In genomic region chr11:34415538-34415937, GRCh38 we compare ENCODE assay signal across 23 cellular contexts. TPM values are rescaled to one million over a fixed set of nuclear protein-coding genes. Genes with fewer than 3 reads are reported as not detected.
DNase-seq lines count a peak whose midpoint lies in the region; ATAC-seq, FAIRE-seq and TF ChIP-seq lines count a peak whose summit lies in the region.
"Had no signal": no experiment of that assay in that cellular context is flagged by ENCODE, and none has a peak within 500 bp of the region (broad histone marks: within the 10 kb centered on the region; RNA-seq: fewer than 3 reads in every experiment).

No MANE protein-coding gene starts in this region.

- H3K4me3 ChIP-seq in HepG2 (replicated peaks in 1 of 3; ENCODE audit: insufficient read depth in 1 of 3, low read depth in 2 of 3, low read length in 3 of 3) (0 out of 6 replicates have a peak overlapping the region, but pooled peaks of 1 of the 3 experiments have one; percentile 6), neutrophil (ENCODE audit: low read depth in 1 of 2, low read length in 1 of 2) (no peak overlapping the region), subcutaneous abdominal adipose tissue (ENCODE audit: low read depth in 1 of 5, low read length in 5 of 5) (no peak overlapping the region)
- H3K4me3 ChIP-seq: BLaER1, GM12878, GM23338 had no signal

- H3K79me2 ChIP-seq in HepG2 (ENCODE audit: insufficient read depth, low read length) = no peaks in the 10 kb centered on the region

- H3K36me3 ChIP-seq in HepG2 (replicated peaks in 1 of 2; ENCODE audit: control insufficient read depth in 1 of 2, insufficient read depth in 2 of 2, low read length in 2 of 2) (no peaks in the 10 kb centered on the region), neutrophil (no peaks in the 10 kb centered on the region), subcutaneous abdominal adipose tissue (ENCODE audit: control insufficient read depth in 5 of 5, insufficient read depth in 5 of 5, low read length in 5 of 5) (no peaks in the 10 kb centered on the region)
- H3K36me3 ChIP-seq: BLaER1 had no signal

- peak; percentile 77 for FAIRE-seq in HepG2 (lab: Jason Lieb, UNC)
- FAIRE-seq: A204.1, D721Med, GM12878 had no signal

- H3K9me3 ChIP-seq in HepG2 (ENCODE audit: low read length) (peaks cover 24% of the 10 kb centered on the region), neutrophil (no peaks in the 10 kb centered on the region), subcutaneous abdominal adipose tissue (ENCODE audit: control insufficient read depth in 5 of 5, low read length in 5 of 5) (peaks cover 4 to 13% (median 9%) of the 10 kb centered on the region in 5 donors)

- H3K4me1 ChIP-seq in HepG2 (ENCODE audit: insufficient read depth, low read length) (peaks cover 36% of the 10 kb centered on the region), neutrophil (ENCODE audit: control insufficient read depth in 1 of 2, insufficient read depth in 1 of 2, low read depth in 1 of 2, low read length in 1 of 2) (peaks cover 38 to 39% of the 10 kb centered on the region in 2 experiments), subcutaneous abdominal adipose tissue (ENCODE audit: control insufficient read depth in 5 of 5, insufficient read depth in 5 of 5, low read length in 5 of 5) (peaks cover 0 to 23% (median 18%) of the 10 kb centered on the region in 5 donors)
- H3K4me1 ChIP-seq: BLaER1 had no signal

- no peaks in the 10 kb centered on the region for H4K20me1 ChIP-seq in HepG2 (ENCODE audit: insufficient read depth, low read length)
- H4K20me1 ChIP-seq: BLaER1 had no signal

- POLR2A ChIA-PET in HepG2 (lab: Yijun Ruan, JAX) = interaction anchor here (0.7 to 1.4 kb wide), 2 partner anchors 12 to 47 kb away, joined by 3 to 5 read pairs; no protein-coding TSS in a partner anchor

- TF ChIP-seq CTCF in VCaP (conservative IDR thresholded peaks at IDR 0.05) = no peak
- TF ChIP-seq CTCF in HepG2 (CRISPR knock-in tag; IDR thresholded peaks at IDR 0.05) = no peak
- no peak for TF ChIP-seq CTCF in neutrophil (IDR thresholded peaks at IDR 0.05)

- H3K27ac ChIP-seq in VCaP (peak overlapping the region; percentile 20; the same call in 1 of the 2 replicates), HepG2 (ENCODE audit: extremely low read length, insufficient read depth, low read length) (no peak overlapping the region), neutrophil (peak overlapping the region; percentile 76), subcutaneous abdominal adipose tissue (ENCODE audit: low read depth, low read length) (peak overlapping the region; percentile 35)
- H3K27ac ChIP-seq: BLaER1, C4-2B had no signal

- in situ Hi-C loops in HepG2 (cut with HindIII; ENCODE audit: extremely low pct_ligation_motif_present, low pct_unique_long_range_greater_than_20kb) = loop anchor here (10.0 kb wide), 1 partner anchor 59 kb away; no protein-coding TSS in a partner anchor

- TF ChIP-seq POLR2A in HepG2 (IDR thresholded peaks at IDR 0.05; ENCODE audit: insufficient read depth in 1 of 2, low read depth in 2 of 2, low read length in 2 of 2) = no peak

- peak overlapping the region; percentile 40 for H3K4me2 ChIP-seq in HepG2 (ENCODE audit: low read depth, low read length)
- H3K4me2 ChIP-seq: BLaER1, GM23338 had no signal

- TF ChIP-seq EP300 in HepG2 (IDR thresholded peaks at IDR 0.05; ENCODE audit: low read depth in 2 of 2, low read length in 2 of 2) = no peak
- TF ChIP-seq EP300 in HepG2 (CRISPR knock-in tag; IDR thresholded peaks at IDR 0.05; ENCODE audit: borderline replicate concordance) = no peak

- WGBS in HepG2 (ENCODE audit: low lambda C conversion rate) = under 1% methylated on average over 4 of the region's 4 CpGs

- no peaks in the 10 kb centered on the region for H3K4me1 Mint-ChIP-seq in immature natural killer cell
- H3K4me1 Mint-ChIP-seq: B cell; CD4-positive, CD25-positive, alpha-beta regulatory T cell; CD8-positive, alpha-beta memory T cell; GM23338 had no signal

- H3K36me3 Mint-ChIP-seq in immature natural killer cell = peaks cover 0 to 3% (median 0%) of the 10 kb centered on the region in 3 donors

- H3K27me3 ChIP-seq in HepG2 (ENCODE audit: control insufficient read depth in 1 of 2, insufficient read depth in 2 of 2, low read length in 2 of 2) (no peaks in the 10 kb centered on the region), neutrophil (no peaks in the 10 kb centered on the region), subcutaneous abdominal adipose tissue (ENCODE audit: control insufficient read depth in 5 of 5, insufficient read depth in 4 of 5, low read length in 5 of 5) (no peaks in the 10 kb centered on the region)
- H3K27me3 ChIP-seq: BLaER1 had no signal

- no peak overlapping the region for H3K4me3 Mint-ChIP-seq in immature natural killer cell
- H3K4me3 Mint-ChIP-seq: B cell; CD4-positive, CD25-positive, alpha-beta regulatory T cell; CD8-positive, alpha-beta memory T cell; GM23338; H9 had no signal

- no peak overlapping the region for H3K9ac ChIP-seq in HepG2 (ENCODE audit: insufficient read depth, low read depth, low read length)
- H3K9ac ChIP-seq in subcutaneous abdominal adipose tissue (ENCODE audit: low read length in 5 of 5) = no peak overlapping the region
- H3K9ac ChIP-seq: BLaER1 had no signal

- intact Hi-C loops in HepG2 (cut with micrococcal nuclease; ENCODE audit: unreplicated experiment) = no loop called here

- peaks cover 9 to 25% (median 13%) of the 10 kb centered on the region in 6 donors for H3K9me3 Mint-ChIP-seq in immature natural killer cell

- H3K27ac Mint-ChIP-seq in immature natural killer cell = no peak overlapping the region
- H3K27ac Mint-ChIP-seq: B cell; CD4-positive, CD25-positive, alpha-beta regulatory T cell; CD8-positive, alpha-beta memory T cell; GM23338; H9 had no signal

- TF ChIP-seq RAD21 in HepG2 (CRISPR knock-in tag; IDR thresholded peaks at IDR 0.05) = no peak

- CTCF ChIA-PET in HepG2 (lab: Yijun Ruan, JAX; ENCODE audit: low intra/inter-chr PET ratio, low total read pairs) = no interaction called here

- ATAC-seq in HepG2 (peak; percentile 68), HG02610 (IDR thresholded peaks at IDR 0.05; ENCODE audit: unreplicated experiment) (no peak)
- ATAC-seq: GM12878, GM23338, HCT116 had no signal

- DNase-seq in HepG2 (ENCODE audit: low spot score) (peak; percentile 28), immature natural killer cell (no peak)
- DNase-seq in activated CD4-positive, alpha-beta T cell treated with anti-CD3 and anti-CD28 coated beads for 1 hour = no peak
- no peak for DNase-seq in activated CD4-positive, CD25-positive, alpha-beta regulatory T cell (lab: John Stamatoyannopoulos, UW)
- DNase-seq: CD4-positive, CD25-positive, alpha-beta regulatory T cell; CD8-positive, alpha-beta memory T cell; DMS 273 treated with DMSO at 0.1 percent for 48 hours; DMS79; EL; GDM1; H9 had no signal

- no peak overlapping the region for H2AFZ ChIP-seq in HepG2 (ENCODE audit: low read length)
- H2AFZ ChIP-seq: GM23338 had no signal

- peaks cover 3 to 5% (median 3%) of the 10 kb centered on the region in 3 donors for H3K27me3 Mint-ChIP-seq in immature natural killer cell (ENCODE audit: low read depth in 3 of 3)

- no TSS peak for BruUV-seq in HepG2 (replicated peaks; lab: Mats Ljungman, UMichigan)

RNA-seq across cellular contexts. Expression of gene CAT, which starts 23.2 kb away (rescaled TPM):
- 136 and 180 TPM in 2 replicates for total RNA-seq in HepG2 (2016; rRNA removed; fragmentation: Illumina TruSeq; extraction: Trizol)
- total RNA-seq in HepG2 (2016; cell fraction: cytosol; rRNA removed; fragmentation: Illumina TruSeq; extraction: Trizol; ENCODE audit: low read depth) = 9.7 and 10.8 TPM in 2 replicates
- 129 and 184 TPM in 2 replicates for total RNA-seq in HepG2 (2016; cell fraction: insoluble cytoplasmic fraction; rRNA removed; fragmentation: Illumina TruSeq; extraction: Trizol)
- total RNA-seq in HepG2 (2016; cell fraction: membrane; rRNA removed; fragmentation: Illumina TruSeq; extraction: Trizol) = 22.3 and 26.9 TPM in 2 replicates
- total RNA-seq in HepG2 (2016; cell fraction: nucleus; rRNA removed; fragmentation: Illumina TruSeq; extraction: Trizol) = 83.1 and 95.5 TPM in 2 replicates
- polyA plus RNA-seq in HepG2 (2011; rRNA removed) = 73.9 and 107 TPM in 2 replicates
- polyA plus RNA-seq in HepG2 (2011; cell fraction: cytosol; rRNA removed) = 70.1 and 74.0 TPM in 2 replicates
- polyA plus RNA-seq in HepG2 (2011; cell fraction: nucleus; rRNA removed) = 59.3 and 67.4 TPM in 2 replicates
- polyA plus RNA-seq in HepG2 (2012) = 33.8 and 46.3 TPM in 2 replicates
- 5.5 and 6.6 TPM in 2 replicates for polyA plus RNA-seq in HepG2 (2016; cell fraction: cytosol; fragmentation: Illumina TruSeq; extraction: Trizol; ENCODE audit: low read depth)
- polyA plus RNA-seq in HepG2 (2016; cell fraction: insoluble cytoplasmic fraction; fragmentation: Illumina TruSeq; extraction: Trizol; ENCODE audit: low read depth) = 172 and 182 TPM in 2 replicates
- polyA plus RNA-seq in HepG2 (2016; cell fraction: membrane; fragmentation: Illumina TruSeq; extraction: Trizol; ENCODE audit: low read depth) = 13.9 and 15.2 TPM in 2 replicates
- 118 and 119 TPM in 2 replicates for polyA plus RNA-seq in HepG2 (2016; cell fraction: nucleus; fragmentation: Illumina TruSeq; extraction: Trizol; ENCODE audit: insufficient read depth, low read depth)
- polyA minus RNA-seq in HepG2 (2011; rRNA and poly(A)+ RNA removed; ENCODE audit: low replicate concordance) = 63.3 and 108 TPM in 2 replicates
- polyA minus RNA-seq in HepG2 (2011; cell fraction: cytosol; rRNA and poly(A)+ RNA removed) = 36.8 and 38.2 TPM in 2 replicates
- polyA minus RNA-seq in HepG2 (2011; cell fraction: nucleus; rRNA and poly(A)+ RNA removed) = 68.1 and 83.4 TPM in 2 replicates
- polyA plus RNA-seq in immature natural killer cell = 100 to 1,000 TPM in 2 of 3 donors, 10 to 100 TPM in 1; 97.5 to 192 (median 153) TPM

RNA-seq across cellular contexts. Expression of gene ABTB2, which starts 57.7 kb away (rescaled TPM):
- 5.1 TPM in 2 replicates for total RNA-seq in HepG2 (2016; rRNA removed; fragmentation: Illumina TruSeq; extraction: Trizol)
- 3.3 and 3.4 TPM in 2 replicates for total RNA-seq in HepG2 (2016; cell fraction: cytosol; rRNA removed; fragmentation: Illumina TruSeq; extraction: Trizol; ENCODE audit: low read depth)
- 4.1 and 4.8 TPM in 2 replicates for total RNA-seq in HepG2 (2016; cell fraction: insoluble cytoplasmic fraction; rRNA removed; fragmentation: Illumina TruSeq; extraction: Trizol)
- total RNA-seq in HepG2 (2016; cell fraction: membrane; rRNA removed; fragmentation: Illumina TruSeq; extraction: Trizol) = 2.0 and 2.1 TPM in 2 replicates
- total RNA-seq in HepG2 (2016; cell fraction: nucleus; rRNA removed; fragmentation: Illumina TruSeq; extraction: Trizol) = 6.9 and 8.5 TPM in 2 replicates
- polyA plus RNA-seq in HepG2 (2011; rRNA removed) = 12.6 and 15.4 TPM in 2 replicates
- 6.3 and 10.5 TPM in 2 replicates for polyA plus RNA-seq in HepG2 (2011; cell fraction: cytosol; rRNA removed)
- 33.6 and 53.2 TPM in 2 replicates for polyA plus RNA-seq in HepG2 (2011; cell fraction: nucleus; rRNA removed)
- polyA plus RNA-seq in HepG2 (2012) = 9.3 and 13.3 TPM in 2 replicates
- 0.42 and 0.49 TPM in 2 replicates for polyA plus RNA-seq in HepG2 (2016; cell fraction: cytosol; fragmentation: Illumina TruSeq; extraction: Trizol; ENCODE audit: low read depth)
- 6.6 and 8.1 TPM in 2 replicates for polyA plus RNA-seq in HepG2 (2016; cell fraction: insoluble cytoplasmic fraction; fragmentation: Illumina TruSeq; extraction: Trizol; ENCODE audit: low read depth)
- polyA plus RNA-seq in HepG2 (2016; cell fraction: membrane; fragmentation: Illumina TruSeq; extraction: Trizol; ENCODE audit: low read depth) = 1.2 and 1.6 TPM in 2 replicates
- polyA plus RNA-seq in HepG2 (2016; cell fraction: nucleus; fragmentation: Illumina TruSeq; extraction: Trizol; ENCODE audit: insufficient read depth, low read depth) = 14.1 and 15.1 TPM in 2 replicates
- polyA minus RNA-seq in HepG2 (2011; rRNA and poly(A)+ RNA removed; ENCODE audit: low replicate concordance) = 2.9 and 21.3 TPM in 2 replicates
- 7.5 and 8.7 TPM in 2 replicates for polyA minus RNA-seq in HepG2 (2011; cell fraction: cytosol; rRNA and poly(A)+ RNA removed)
- polyA minus RNA-seq in HepG2 (2011; cell fraction: nucleus; rRNA and poly(A)+ RNA removed) = 12.9 and 21.4 TPM in 2 replicates
- polyA plus RNA-seq in immature natural killer cell = under 1 TPM in 1 of 3 donors, not detected in 2; 0.56 TPM
